In the genomic region with DNA sequence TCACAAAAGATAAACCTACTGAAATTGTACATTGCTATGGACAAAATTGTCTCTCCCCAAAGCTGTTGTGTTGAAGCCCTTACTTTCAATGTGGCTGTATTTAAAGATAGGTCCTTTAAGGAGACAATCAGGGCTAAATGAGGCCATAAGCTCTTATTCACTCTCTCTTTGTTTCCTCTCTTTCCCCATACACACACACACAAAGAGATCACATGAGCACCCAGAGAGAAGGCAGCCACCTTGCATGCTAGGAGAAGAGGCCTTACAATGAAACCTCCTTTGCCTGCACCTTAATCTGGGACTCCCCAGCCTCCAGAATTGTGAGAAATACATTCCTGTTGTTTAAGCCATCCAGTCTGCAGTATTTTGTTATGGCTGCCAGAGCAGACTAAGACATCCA, we compare ENCODE assay signal across 18 cellular contexts.
DNase-seq lines count a peak whose midpoint lies in the region; ATAC-seq and TF ChIP-seq lines count a peak whose summit lies in the region.
"Had no signal": no experiment of that assay in that cellular context is flagged by ENCODE, and none has a peak within 500 bp of the region (broad histone marks: within the 10 kb centered on the region; RNA-seq: fewer than 3 reads in every experiment).

No MANE protein-coding gene starts in this region.

- ATAC-seq in SK-N-SH treated with all-trans-retinoic acid at 6 μM for 48 hours = no peak
- ATAC-seq in HG02852 (IDR thresholded peaks at IDR 0.05; ENCODE audit: unreplicated experiment) = no peak
- ATAC-seq: HCT116 had no signal

- no peaks in the 10 kb centered on the region for H3K9me3 ChIP-seq in NT2/D1 (ENCODE audit: insufficient read depth, low read length)
- H3K9me3 ChIP-seq: SJCRH30 had no signal

- no peaks in the 10 kb centered on the region for H3K4me1 ChIP-seq in NT2/D1 (ENCODE audit: insufficient read depth, insufficient read length)
- H3K4me1 ChIP-seq: SJCRH30 had no signal

- H3K4me3 ChIP-seq in NT2/D1 (ENCODE audit: insufficient read length, low read depth) = no peak overlapping the region
- H3K4me3 ChIP-seq: SJCRH30 had no signal

- no peak overlapping the region for H3K9ac ChIP-seq in NT2/D1 (ENCODE audit: insufficient read length, low read depth)
- H3K9ac ChIP-seq: KMS-11 had no signal

- H3K27me3 ChIP-seq in NT2/D1 (ENCODE audit: insufficient read depth, insufficient read length) = no peaks in the 10 kb centered on the region
- H3K27me3 ChIP-seq: SJCRH30 had no signal

- no peaks in the 10 kb centered on the region for H3K36me3 ChIP-seq in NT2/D1 (ENCODE audit: insufficient read depth, insufficient read length, low read length)
- H3K36me3 ChIP-seq: SJCRH30 had no signal

- DNase-seq in NCI-H146 (lab: John Stamatoyannopoulos, UW) (peak; percentile 3), NCI-H146 treated with DMSO at 0.1 percent for 48 hours (lab: John Stamatoyannopoulos, UW; ENCODE audit: unreplicated experiment) (no peak), NT2/D1 (ENCODE audit: low read depth, low spot score) (peak; percentile 44), iPS-NIHi11 (ENCODE audit: low spot score) (peak; percentile 7)
- DNase-seq in activated T-cell treated with anti-CD3 and anti-CD28 coated beads, Interleukin-2, amount 50 U/mL, for 1 hour = no peak
- DNase-seq: Calu3; CD8-positive, alpha-beta memory T cell; DMS79 treated with DMSO at 0.1 percent for 48 hours; NCI-H1092 treated with DMSO at 0.1 percent for 48 hours; NCI-H1694; NCI-H2081; NCI-H510A; OCI-M1; SJCRH30 had no signal

TF ChIP-seq in SK-N-SH treated with all-trans-retinoic acid at 6 μM for 48 hours, 23 proteins besides CTCF, POLR2A, EP300 and RAD21:
- no peak for TF ChIP-seq RARB (CRISPR knock-in tag; IDR thresholded peaks at IDR 0.05)
- TF ChIP-seq ZC3H10 (CRISPR knock-in tag; IDR thresholded peaks at IDR 0.05) = no peak
- TF ChIP-seq BACH2 (CRISPR knock-in tag; IDR thresholded peaks at IDR 0.05; ENCODE audit: borderline replicate concordance) = no peak
- no peak for TF ChIP-seq ZNF8 (CRISPR knock-in tag; IDR thresholded peaks at IDR 0.05)
- TF ChIP-seq, protein P1, sequence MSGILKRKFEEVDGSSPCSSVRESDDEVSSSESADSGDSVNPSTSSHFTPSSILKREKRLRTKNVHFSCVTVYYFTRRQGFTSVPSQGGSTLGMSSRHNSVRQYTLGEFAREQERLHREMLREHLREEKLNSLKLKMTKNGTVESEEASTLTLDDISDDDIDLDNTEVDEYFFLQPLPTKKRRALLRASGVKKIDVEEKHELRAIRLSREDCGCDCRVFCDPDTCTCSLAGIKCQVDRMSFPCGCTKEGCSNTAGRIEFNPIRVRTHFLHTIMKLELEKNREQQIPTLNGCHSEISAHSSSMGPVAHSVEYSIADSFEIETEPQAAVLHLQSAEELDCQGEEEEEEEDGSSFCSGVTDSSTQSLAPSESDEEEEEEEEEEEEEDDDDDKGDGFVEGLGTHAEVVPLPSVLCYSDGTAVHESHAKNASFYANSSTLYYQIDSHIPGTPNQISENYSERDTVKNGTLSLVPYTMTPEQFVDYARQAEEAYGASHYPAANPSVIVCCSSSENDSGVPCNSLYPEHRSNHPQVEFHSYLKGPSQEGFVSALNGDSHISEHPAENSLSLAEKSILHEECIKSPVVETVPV (CRISPR knock-in tag; IDR thresholded peaks at IDR 0.05) = no peak
- TF ChIP-seq, protein P2, sequence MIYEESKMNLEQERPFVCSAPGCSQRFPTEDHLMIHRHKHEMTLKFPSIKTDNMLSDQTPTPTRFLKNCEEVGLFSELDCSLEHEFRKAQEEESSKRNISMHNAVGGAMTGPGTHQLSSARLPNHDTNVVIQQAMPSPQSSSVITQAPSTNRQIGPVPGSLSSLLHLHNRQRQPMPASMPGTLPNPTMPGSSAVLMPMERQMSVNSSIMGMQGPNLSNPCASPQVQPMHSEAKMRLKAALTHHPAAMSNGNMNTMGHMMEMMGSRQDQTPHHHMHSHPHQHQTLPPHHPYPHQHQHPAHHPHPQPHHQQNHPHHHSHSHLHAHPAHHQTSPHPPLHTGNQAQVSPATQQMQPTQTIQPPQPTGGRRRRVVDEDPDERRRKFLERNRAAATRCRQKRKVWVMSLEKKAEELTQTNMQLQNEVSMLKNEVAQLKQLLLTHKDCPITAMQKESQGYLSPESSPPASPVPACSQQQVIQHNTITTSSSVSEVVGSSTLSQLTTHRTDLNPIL (CRISPR knock-in tag; IDR thresholded peaks at IDR 0.05; ENCODE audit: low read depth) = no peak
- no peak for TF ChIP-seq ZFP3 (CRISPR knock-in tag; IDR thresholded peaks at IDR 0.05)
- TF ChIP-seq, protein P3, sequence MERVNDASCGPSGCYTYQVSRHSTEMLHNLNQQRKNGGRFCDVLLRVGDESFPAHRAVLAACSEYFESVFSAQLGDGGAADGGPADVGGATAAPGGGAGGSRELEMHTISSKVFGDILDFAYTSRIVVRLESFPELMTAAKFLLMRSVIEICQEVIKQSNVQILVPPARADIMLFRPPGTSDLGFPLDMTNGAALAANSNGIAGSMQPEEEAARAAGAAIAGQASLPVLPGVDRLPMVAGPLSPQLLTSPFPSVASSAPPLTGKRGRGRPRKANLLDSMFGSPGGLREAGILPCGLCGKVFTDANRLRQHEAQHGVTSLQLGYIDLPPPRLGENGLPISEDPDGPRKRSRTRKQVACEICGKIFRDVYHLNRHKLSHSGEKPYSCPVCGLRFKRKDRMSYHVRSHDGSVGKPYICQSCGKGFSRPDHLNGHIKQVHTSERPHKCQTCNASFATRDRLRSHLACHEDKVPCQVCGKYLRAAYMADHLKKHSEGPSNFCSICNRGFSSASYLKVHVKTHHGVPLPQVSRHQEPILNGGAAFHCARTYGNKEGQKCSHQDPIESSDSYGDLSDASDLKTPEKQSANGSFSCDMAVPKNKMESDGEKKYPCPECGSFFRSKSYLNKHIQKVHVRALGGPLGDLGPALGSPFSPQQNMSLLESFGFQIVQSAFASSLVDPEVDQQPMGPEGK (CRISPR knock-in tag; IDR thresholded peaks at IDR 0.05; ENCODE audit: borderline replicate concordance) = no peak
TF ChIP-seq in SK-N-SH treated with all-trans-retinoic acid at 6 μM for 48 hours: peak in this region for 0.

Comparison
In these comparisons a context has a peak if more than half of its experiments do, and no peak if none do; other contexts are left out.
1. DNase-seq: peak in NCI-H146 (single experiment), NT2/D1 (single experiment) and iPS-NIHi11 (single experiment); none in NCI-H146 treated with DMSO at 0.1 percent for 48 hours (single experiment) and activated T-cell treated with anti-CD3 and anti-CD28 coated beads, Interleukin-2, amount 50 U/mL, for 1 hour (single experiment).